Comparison of ENCODE assay signal across 25 cellular contexts in the genomic region with DNA sequence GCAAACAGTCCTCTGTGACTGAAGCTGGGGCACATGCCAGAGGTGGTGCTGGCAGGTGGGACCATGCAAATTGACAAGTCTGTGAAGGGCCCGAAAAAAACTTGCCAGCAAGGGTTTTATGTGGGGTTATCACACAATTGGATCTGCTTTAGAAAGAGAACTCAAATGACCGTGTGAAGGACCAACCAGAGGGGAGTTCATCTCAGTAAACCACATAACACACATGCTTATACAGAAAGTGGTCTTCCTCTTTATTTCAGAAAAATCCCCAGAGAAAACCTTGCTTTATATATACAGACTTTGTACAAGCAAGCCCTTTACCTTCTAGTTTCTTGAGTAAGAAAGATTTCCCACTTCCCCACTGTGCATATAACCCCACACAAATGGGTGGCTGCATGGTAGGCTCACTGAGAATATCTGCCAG. TPM values are rescaled to one million over a fixed set of nuclear protein-coding genes. Genes with fewer than 3 reads are reported as not detected.
DNase-seq lines count a peak whose midpoint lies in the region; ATAC-seq, FAIRE-seq and TF ChIP-seq lines count a peak whose summit lies in the region.
"Had no signal": no experiment of that assay in that cellular context is flagged by ENCODE, and none has a peak within 500 bp of the region (broad histone marks: within the 10 kb centered on the region; RNA-seq: fewer than 3 reads in every experiment).

No MANE protein-coding gene starts in this region.

- DNase-seq in GM12891 (ENCODE audit: insufficient read length, low spot score) (no peak), GM20000 (ENCODE audit: low spot score) (peak; percentile 17), NB4 (ENCODE audit: low read depth) (peak; percentile 4), RWPE1 (ENCODE audit: low spot score) (no peak), foreskin melanocyte (no peak), GF-D8 (lab: John Stamatoyannopoulos, UW) (no peak)
- no peak for DNase-seq in effector memory CD8-positive, alpha-beta T cell
- DNase-seq: activated CD4-positive, CD25-positive, alpha-beta regulatory T cell treated with anti-CD3 and anti-CD28 coated beads, Interleukin-2, amount 50 U/mL, for 72 hours; activated gamma-delta T cell treated with Interleukin-2 at 50 U/mL for 16 hours; activated T-cell treated with anti-CD3 and anti-CD28 coated beads, Interleukin-2, amount 50 U/mL, for 1 hour; adrenal gland; brain microvascular endothelial cell; effector memory CD4-positive, alpha-beta T cell; MV-4-11; NCI-H187 treated with DMSO at 0.1 percent for 48 hours; NCI-H2227 treated with DMSO at 0.1 percent for 48 hours; PC-3 had no signal

- no peak overlapping the region for H3K4me3 Mint-ChIP-seq in effector memory CD8-positive, alpha-beta T cell
- H3K4me3 Mint-ChIP-seq: neural progenitor cell, type B pancreatic cell had no signal

- no peaks in the 10 kb centered on the region for H3K4me1 Mint-ChIP-seq in effector memory CD8-positive, alpha-beta T cell (ENCODE audit: low read depth in 2 of 2)
- H3K4me1 Mint-ChIP-seq: neural progenitor cell had no signal

- no peaks in the 10 kb centered on the region for H3K27me3 Mint-ChIP-seq in effector memory CD8-positive, alpha-beta T cell
- H3K27me3 Mint-ChIP-seq: type B pancreatic cell had no signal

- H3K4me3 ChIP-seq in NB4 (ENCODE audit: low read depth, low read length), result no peak overlapping the region
- H3K4me3 ChIP-seq: adrenal gland; BLaER1 treated with 17β-estradiol and CSF1 and Interleukin-3, amounts not matched to agents 10 nM and 100 nM; esophagus muscularis mucosa; gastroesophageal sphincter; lung; neural progenitor cell had no signal

- CTCF ChIA-PET in RWPE1 (lab: Yijun Ruan, JAX), result no interaction called here

- POLR2A ChIA-PET in RWPE1 (lab: Yijun Ruan, JAX; ENCODE audit: low non-redundant PET), result no interaction called here

- peaks cover 49% of the 10 kb centered on the region for H3K36me3 Mint-ChIP-seq in effector memory CD8-positive, alpha-beta T cell (ENCODE audit: insufficient read depth)

- peak; percentile 81 for ATAC-seq in HG02852 (IDR thresholded peaks at IDR 0.05; ENCODE audit: unreplicated experiment)
- ATAC-seq in effector memory CD8-positive, alpha-beta T cell (replicated peaks), result no peak
- ATAC-seq: gastroesophageal sphincter, PC-3, sciatic nerve had no signal

- no peak overlapping the region for H3K27ac Mint-ChIP-seq in effector memory CD8-positive, alpha-beta T cell
- H3K27ac Mint-ChIP-seq: neural progenitor cell, type B pancreatic cell had no signal

- FAIRE-seq in GM12891 (lab: Jason Lieb, UNC), result peak; percentile 55

- no peak for TF ChIP-seq POLR2A in GM12891 (IDR thresholded peaks at IDR 0.05; ENCODE audit: low read depth, low read length)
- no peak for TF ChIP-seq POLR2A in NB4 (IDR thresholded peaks at IDR 0.05; ENCODE audit: extremely low read depth, insufficient read length)

- H3K9me3 Mint-ChIP-seq in effector memory CD8-positive, alpha-beta T cell, result no peaks in the 10 kb centered on the region
- H3K9me3 Mint-ChIP-seq: neural progenitor cell, type B pancreatic cell had no signal

- H3K27ac ChIP-seq in RWPE1, result no peak overlapping the region
- H3K27ac ChIP-seq: adrenal gland; BLaER1 treated with 17β-estradiol and CSF1 and Interleukin-3, amounts not matched to agents 10 nM and 100 nM; brain microvascular endothelial cell; esophagus muscularis mucosa; gastroesophageal sphincter; neural progenitor cell had no signal

- TF ChIP-seq CTCF in GM20000 (IDR thresholded peaks at IDR 0.05; ENCODE audit: extremely low read depth, missing control alignments) (no peak), NB4 (IDR thresholded peaks at IDR 0.05; ENCODE audit: low read depth, low read length) (no peak), RWPE1 (conservative IDR thresholded peaks at IDR 0.05; ENCODE audit: low read depth) (no peak)

TF ChIP-seq in GM12891, 5 proteins besides CTCF, POLR2A, EP300 and RAD21:
- TF ChIP-seq SPI1 (IDR thresholded peaks at IDR 0.05; ENCODE audit: low read depth, low read length) (peak; percentile 78), POU2F2 (IDR thresholded peaks at IDR 0.05; ENCODE audit: low read depth, low read length) (no peak)

RNA-seq across cellular contexts. Expression of a gene that starts 46.7 kb away (rescaled TPM):
- 8.4 TPM for polyA plus RNA-seq in GM12891 (2012; ENCODE audit: low read depth, missing spikeins)

Comparison
In these comparisons a context has a peak if more than half of its experiments do, and no peak if none do; other contexts are left out.
1. DNase-seq: peak in GM20000 (single experiment) and NB4 (single experiment); none in GM12891 (single experiment), RWPE1 (single experiment), foreskin melanocyte (single experiment), effector memory CD8-positive, alpha-beta T cell (0 of 3) and GF-D8 (single experiment).